15 cellular contexts compared by ENCODE assay signal in genomic region chr6:88449770-88450169, GRCh38.
"Had no signal": no experiment of that assay in that cellular context is flagged by ENCODE, and none has a peak within 500 bp of the region (broad histone marks: within the 10 kb centered on the region; RNA-seq: fewer than 3 reads in every experiment).

No MANE protein-coding gene starts in this region.

- H3K27ac Mint-ChIP-seq: activated naive CD4-positive, alpha-beta T cell treated with anti-CD3 and anti-CD28 coated beads, Interleukin-2, amount 50 U/mL, for 72 hours; progenitor cell of endocrine pancreas; T-helper 1 cell treated with Interleukin-12 subunit alpha and Interleukin-12 subunit beta and Interleukin-4 antibody, amounts not matched to agents 30 μg/mL and 1 μg/mL, for 36 hours had no signal

- H3K9me3 ChIP-seq: esophagus squamous epithelium, thyroid gland had no signal

- H3K4me1 ChIP-seq: esophagus squamous epithelium, thyroid gland had no signal

- DNase-seq: activated CD4-positive, alpha-beta T cell treated with anti-CD3 and anti-CD28 coated beads, Interleukin-2, amount 50 U/mL, for 4 hours; activated gamma-delta T cell; amniotic stem cell; dermis blood vessel endothelial cell; effector memory CD4-positive, alpha-beta T cell; esophagus squamous epithelium; kidney; stimulated activated CD4-positive, alpha-beta T cell treated with anti-CD3 and anti-CD28 coated beads, Interleukin-2, amount 100 ng/mL, for 24 hours; stimulated activated naive CD4-positive, alpha-beta T cell treated with Interleukin-2 at 50 U/mL for 16 hours; thyroid gland; WERI-Rb-1 had no signal

- H3K4me3 ChIP-seq: esophagus squamous epithelium, thyroid gland had no signal

- H3K36me3 ChIP-seq: esophagus squamous epithelium, thyroid gland, WERI-Rb-1 had no signal

- H3K4me3 Mint-ChIP-seq: T-helper 1 cell treated with Interleukin-12 subunit alpha and Interleukin-12 subunit beta and Interleukin-4 antibody, amounts not matched to agents 30 μg/mL and 1 μg/mL, for 36 hours had no signal

- H3K27ac ChIP-seq: esophagus squamous epithelium, thyroid gland, WERI-Rb-1 had no signal

- H3K9me3 Mint-ChIP-seq: activated naive CD4-positive, alpha-beta T cell treated with anti-CD3 and anti-CD28 coated beads, Interleukin-2, amount 50 U/mL, for 72 hours; T-helper 1 cell treated with Interleukin-12 subunit alpha and Interleukin-12 subunit beta and Interleukin-4 antibody, amounts not matched to agents 30 μg/mL and 1 μg/mL, for 36 hours had no signal

- H3K27me3 Mint-ChIP-seq: progenitor cell of endocrine pancreas had no signal

- ATAC-seq: activated naive CD4-positive, alpha-beta T cell treated with anti-CD3 and anti-CD28 coated beads, Interleukin-2, amount 50 U/mL, for 72 hours; left lobe of liver had no signal

- H3K27me3 ChIP-seq: esophagus squamous epithelium, thyroid gland had no signal

- H3K36me3 Mint-ChIP-seq: activated naive CD4-positive, alpha-beta T cell treated with anti-CD3 and anti-CD28 coated beads, Interleukin-2, amount 50 U/mL, for 72 hours had no signal
